Comparison of ENCODE assay signal across 26 cellular contexts in genomic region chr10:20981419-20981953, GRCh38.
"Had no signal": no experiment of that assay in that cellular context is flagged by ENCODE, and none has a peak within 500 bp of the region (broad histone marks: within the 10 kb centered on the region; RNA-seq: fewer than 3 reads in every experiment).

No MANE protein-coding gene starts in this region.

- H3K4me2 ChIP-seq: hepatocyte had no signal

- H3K4me3 ChIP-seq: colonic mucosa, coronary artery, dorsolateral prefrontal cortex, esophagus squamous epithelium, gastroesophageal sphincter, heart left ventricle, heart right ventricle, hepatocyte had no signal

- FAIRE-seq: colon, endometrium, endothelial cell of umbilical vein, frontal cortex had no signal

- H3K36me3 ChIP-seq: colonic mucosa, esophagus squamous epithelium, gastroesophageal sphincter, heart left ventricle, heart right ventricle had no signal

- ATAC-seq: effector memory CD8-positive, alpha-beta T cell; esophagus mucosa; foreskin keratinocyte; gastroesophageal sphincter; heart left ventricle; heart right ventricle had no signal

- H3K79me2 ChIP-seq: hepatocyte had no signal

- H3K4me1 ChIP-seq: colonic mucosa, esophagus squamous epithelium, foreskin keratinocyte, gastroesophageal sphincter had no signal

- H3K9me3 ChIP-seq: colonic mucosa, esophagus squamous epithelium had no signal

- DNase-seq: colonic mucosa; cortex of kidney; dermis blood vessel endothelial cell; dorsolateral prefrontal cortex; effector CD4-positive, alpha-beta T cell; effector CD8-positive, alpha-beta T cell; effector memory CD4-positive, alpha-beta T cell; effector memory CD8-positive, alpha-beta T cell; endodermal cell; erythroblast; esophagus squamous epithelium; foreskin keratinocyte; foreskin melanocyte; glutamatergic neuron; head of caudate nucleus; heart left ventricle; heart right ventricle had no signal

- H3K27ac ChIP-seq: colonic mucosa, coronary artery, dorsolateral prefrontal cortex, epithelial cell of prostate, esophagus squamous epithelium, foreskin keratinocyte, gastroesophageal sphincter, heart left ventricle, heart right ventricle, hepatocyte had no signal

- H2AFZ ChIP-seq: hepatocyte had no signal

- H3K27me3 ChIP-seq: colonic mucosa, dorsolateral prefrontal cortex, esophagus squamous epithelium, foreskin keratinocyte, gastroesophageal sphincter, heart left ventricle, heart right ventricle, hepatocyte had no signal
